ENCODE assay signal across 1 cellular context in the genomic region with DNA sequence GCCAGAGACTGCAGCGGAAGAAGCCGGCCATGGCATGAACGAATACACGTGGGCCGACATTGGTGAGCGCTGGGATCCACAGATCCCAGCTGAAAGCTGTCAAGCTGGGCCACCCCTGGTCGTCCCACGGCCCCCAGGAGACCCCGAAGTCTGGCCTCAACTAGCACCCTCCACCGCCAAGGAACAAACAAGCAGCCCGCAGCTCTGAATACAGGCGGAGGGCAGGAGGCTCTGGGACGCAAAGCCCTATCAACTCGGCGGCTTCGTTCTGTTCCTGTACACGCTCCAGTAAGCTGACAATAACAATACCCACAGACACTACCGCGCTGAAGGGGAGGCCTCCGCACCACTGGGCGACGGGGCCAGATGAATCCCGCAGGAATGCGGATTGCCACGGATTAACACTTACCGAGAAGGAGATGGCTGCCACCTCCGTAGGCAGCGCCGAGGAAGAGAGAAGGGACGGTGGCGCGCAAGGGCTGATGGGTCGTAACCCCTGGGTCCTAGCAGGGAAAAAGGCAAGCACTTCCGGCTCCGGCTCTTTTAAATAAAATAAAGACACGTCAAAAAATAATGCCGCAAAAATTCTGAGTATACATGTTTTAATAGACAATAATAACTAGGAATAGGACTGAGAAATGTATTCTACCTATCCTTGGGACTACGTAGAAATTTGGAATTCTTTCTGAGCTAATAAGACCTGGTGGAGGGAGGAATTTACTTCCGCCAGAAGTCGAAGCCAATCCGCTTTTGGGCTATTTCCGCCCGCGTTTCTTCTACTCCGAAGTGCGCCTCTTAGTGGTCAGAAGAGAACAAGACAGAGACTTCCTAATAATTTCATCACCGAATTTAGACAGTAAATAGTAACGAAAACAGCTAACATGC.
A peak's percentile ranks its signal among the peaks of the same experiment; 100 is the strongest.
TF ChIP-seq lines count a peak whose summit lies in the region.

RPL32 (minus strand) TSS at position 481 of the 885 bp plus-strand sequence. CDS start 1,328 bp downstream, outside the sequence.

TF ChIP-seq in HepG2, 621 proteins besides CTCF, POLR2A, EP300 and RAD21 (continued from another document and continues in another):
- TF ChIP-seq ZNF670 (CRISPR knock-in tag; IDR thresholded peaks at IDR 0.05; ENCODE audit: borderline replicate concordance) (peak; percentile 74; the same call in 1 of the 2 replicates), JUN (CRISPR knock-in tag; IDR thresholded peaks at IDR 0.05) (no peak), KAT7 (CRISPR knock-in tag; IDR thresholded peaks at IDR 0.05; ENCODE audit: borderline replicate concordance) (0 out of 2 replicates have a peak, but pooled peaks have one; percentile 31), ATAD3A (CRISPR knock-in tag; IDR thresholded peaks at IDR 0.05) (no peak), EED (CRISPR knock-in tag; IDR thresholded peaks at IDR 0.05) (no peak), NAIF1 (CRISPR knock-in tag; IDR thresholded peaks at IDR 0.05; ENCODE audit: borderline replicate concordance) (no peak; the same call in 1 of the 2 replicates), ZNF710 (CRISPR knock-in tag; IDR thresholded peaks at IDR 0.05; ENCODE audit: borderline replicate concordance) (no peak), THAP9 (CRISPR knock-in tag; IDR thresholded peaks at IDR 0.05; ENCODE audit: borderline replicate concordance) (peak; percentile 79; the same call in 1 of the 2 replicates), ZNF562 (CRISPR knock-in tag; IDR thresholded peaks at IDR 0.05; ENCODE audit: borderline replicate concordance) (no peak), ZSCAN5A (CRISPR knock-in tag; IDR thresholded peaks at IDR 0.05; ENCODE audit: borderline replicate concordance) (no peak), CCAR2 (optimal IDR thresholded peaks at IDR 0.05; ENCODE audit: low read depth, low read length) (no peak), BRD4 (CRISPR knock-in tag; IDR thresholded peaks at IDR 0.05) (peak; percentile 92), SNAPC4 (CRISPR knock-in tag; IDR thresholded peaks at IDR 0.05) (no peak), SMAD9 (CRISPR knock-in tag; IDR thresholded peaks at IDR 0.05) (no peak), PTBP1 (IDR thresholded peaks at IDR 0.05; ENCODE audit: low read depth, low read length, poor library complexity, severe bottlenecking) (no peak), SRF (IDR thresholded peaks at IDR 0.05; ENCODE audit: low read depth, low read length) (peak; percentile 95), SOX13 (IDR thresholded peaks at IDR 0.05) (no peak), SOX13 (CRISPR knock-in tag; conservative IDR thresholded peaks at IDR 0.05 in 1 of 2, IDR thresholded peaks at IDR 0.05 in 1 of 2) (no peak), HOXA7 (CRISPR knock-in tag; IDR thresholded peaks at IDR 0.05) (no peak), GFI1 (CRISPR knock-in tag; IDR thresholded peaks at IDR 0.05; ENCODE audit: borderline replicate concordance) (no peak; the same call in 1 of the 2 replicates), ZBTB34 (CRISPR knock-in tag; IDR thresholded peaks at IDR 0.05) (no peak), PCBP1 (IDR thresholded peaks at IDR 0.05; ENCODE audit: borderline replicate concordance, low read depth, low read length) (no peak), FOXA3 (CRISPR knock-in tag; IDR thresholded peaks at IDR 0.05) (no peak; the same call in 1 of the 2 replicates), SP4 (CRISPR knock-in tag; IDR thresholded peaks at IDR 0.05) (peak; percentile 63), MED13 (CRISPR knock-in tag; IDR thresholded peaks at IDR 0.05) (peak; percentile 84), ZNF367 (CRISPR knock-in tag; IDR thresholded peaks at IDR 0.05; ENCODE audit: borderline replicate concordance) (no peak; the same call in 1 of the 2 replicates), E2F2 (CRISPR knock-in tag; IDR thresholded peaks at IDR 0.05; ENCODE audit: borderline replicate concordance) (no peak), SIX4 (CRISPR knock-in tag; IDR thresholded peaks at IDR 0.05) (no peak), ZNF138 (CRISPR knock-in tag; IDR thresholded peaks at IDR 0.05; ENCODE audit: low read depth) (no peak), MIER2 (CRISPR knock-in tag; IDR thresholded peaks at IDR 0.05) (no peak), ZNF121 (CRISPR knock-in tag; IDR thresholded peaks at IDR 0.05) (no peak), PAF1 (CRISPR knock-in tag; IDR thresholded peaks at IDR 0.05) (no peak), SSRP1 (CRISPR knock-in tag; IDR thresholded peaks at IDR 0.05) (peak; percentile 73; the same call in 1 of the 2 replicates)
- TF ChIP-seq, protein P1, sequence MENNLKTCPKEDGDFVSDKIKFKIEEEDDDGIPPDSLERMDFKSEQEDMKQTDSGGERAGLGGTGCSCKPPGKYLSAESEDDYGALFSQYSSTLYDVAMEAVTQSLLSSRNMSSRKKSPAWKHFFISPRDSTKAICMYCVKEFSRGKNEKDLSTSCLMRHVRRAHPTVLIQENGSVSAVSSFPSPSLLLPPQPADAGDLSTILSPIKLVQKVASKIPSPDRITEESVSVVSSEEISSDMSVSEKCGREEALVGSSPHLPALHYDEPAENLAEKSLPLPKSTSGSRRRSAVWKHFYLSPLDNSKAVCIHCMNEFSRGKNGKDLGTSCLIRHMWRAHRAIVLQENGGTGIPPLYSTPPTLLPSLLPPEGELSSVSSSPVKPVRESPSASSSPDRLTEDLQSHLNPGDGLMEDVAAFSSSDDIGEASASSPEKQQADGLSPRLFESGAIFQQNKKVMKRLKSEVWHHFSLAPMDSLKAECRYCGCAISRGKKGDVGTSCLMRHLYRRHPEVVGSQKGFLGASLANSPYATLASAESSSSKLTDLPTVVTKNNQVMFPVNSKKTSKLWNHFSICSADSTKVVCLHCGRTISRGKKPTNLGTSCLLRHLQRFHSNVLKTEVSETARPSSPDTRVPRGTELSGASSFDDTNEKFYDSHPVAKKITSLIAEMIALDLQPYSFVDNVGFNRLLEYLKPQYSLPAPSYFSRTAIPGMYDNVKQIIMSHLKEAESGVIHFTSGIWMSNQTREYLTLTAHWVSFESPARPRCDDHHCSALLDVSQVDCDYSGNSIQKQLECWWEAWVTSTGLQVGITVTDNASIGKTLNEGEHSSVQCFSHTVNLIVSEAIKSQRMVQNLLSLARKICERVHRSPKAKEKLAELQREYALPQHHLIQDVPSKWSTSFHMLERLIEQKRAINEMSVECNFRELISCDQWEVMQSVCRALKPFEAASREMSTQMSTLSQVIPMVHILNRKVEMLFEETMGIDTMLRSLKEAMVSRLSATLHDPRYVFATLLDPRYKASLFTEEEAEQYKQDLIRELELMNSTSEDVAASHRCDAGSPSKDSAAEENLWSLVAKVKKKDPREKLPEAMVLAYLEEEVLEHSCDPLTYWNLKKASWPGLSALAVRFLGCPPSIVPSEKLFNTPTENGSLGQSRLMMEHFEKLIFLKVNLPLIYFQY (CRISPR knock-in tag; IDR thresholded peaks at IDR 0.05; ENCODE audit: borderline replicate concordance): peak; percentile 71; the same call in 1 of the 2 replicates
- TF ChIP-seq, protein P2, sequence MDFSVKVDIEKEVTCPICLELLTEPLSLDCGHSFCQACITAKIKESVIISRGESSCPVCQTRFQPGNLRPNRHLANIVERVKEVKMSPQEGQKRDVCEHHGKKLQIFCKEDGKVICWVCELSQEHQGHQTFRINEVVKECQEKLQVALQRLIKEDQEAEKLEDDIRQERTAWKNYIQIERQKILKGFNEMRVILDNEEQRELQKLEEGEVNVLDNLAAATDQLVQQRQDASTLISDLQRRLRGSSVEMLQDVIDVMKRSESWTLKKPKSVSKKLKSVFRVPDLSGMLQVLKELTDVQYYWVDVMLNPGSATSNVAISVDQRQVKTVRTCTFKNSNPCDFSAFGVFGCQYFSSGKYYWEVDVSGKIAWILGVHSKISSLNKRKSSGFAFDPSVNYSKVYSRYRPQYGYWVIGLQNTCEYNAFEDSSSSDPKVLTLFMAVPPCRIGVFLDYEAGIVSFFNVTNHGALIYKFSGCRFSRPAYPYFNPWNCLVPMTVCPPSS (IDR thresholded peaks at IDR 0.05): no peak
